9 cellular contexts compared by ENCODE assay signal in the genomic region with DNA sequence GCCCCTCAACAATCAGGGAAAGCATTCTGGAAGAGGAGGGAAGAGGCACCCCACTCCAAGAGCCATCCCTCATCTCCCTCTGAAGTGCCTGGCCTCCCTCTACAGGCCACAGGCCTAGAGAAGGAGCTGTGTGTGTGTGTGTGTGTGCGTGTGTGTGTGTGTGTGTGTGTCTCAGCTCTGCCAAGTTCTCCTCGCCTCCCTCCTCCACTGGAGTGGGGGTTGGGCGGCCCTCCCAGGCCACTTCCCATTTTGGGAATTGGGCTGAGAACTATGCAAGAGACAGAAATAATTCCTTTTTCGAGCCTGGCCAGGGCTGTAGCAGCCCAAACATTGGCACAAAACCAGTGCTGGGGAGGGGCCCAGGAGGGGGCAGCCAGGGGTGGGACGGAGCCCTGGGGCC. TPM values are rescaled to one million over a fixed set of nuclear protein-coding genes. Genes with fewer than 3 reads are reported as not detected.
DNase-seq lines count a peak whose midpoint lies in the region; ATAC-seq lines count a peak whose summit lies in the region.
"Had no signal": no experiment of that assay in that cellular context is flagged by ENCODE, and none has a peak within 500 bp of the region (broad histone marks: within the 10 kb centered on the region; RNA-seq: fewer than 3 reads in every experiment).

No MANE protein-coding gene starts in this region.

- H3K36me3 Mint-ChIP-seq in activated T-cell treated with anti-CD3 and anti-CD28 coated beads, Interleukin-2, amount 50 U/mL, for 72 hours (ENCODE audit: insufficient read depth in 2 of 2), result no peaks in the 10 kb centered on the region

- peaks cover 41% of the 10 kb centered on the region for H3K27me3 Mint-ChIP-seq in activated T-cell treated with anti-CD3 and anti-CD28 coated beads, Interleukin-2, amount 50 U/mL, for 72 hours (ENCODE audit: low read depth)

- no peak for ATAC-seq in GM21737 (IDR thresholded peaks at IDR 0.05; ENCODE audit: unreplicated experiment)
- no peak for ATAC-seq in activated T-cell treated with anti-CD3 and anti-CD28 coated beads, Interleukin-2, amount 50 U/mL, for 72 hours (replicated peaks in 1 of 2)

- H3K9me3 ChIP-seq in iPS-20b (ENCODE audit: insufficient read depth, low read depth, low read length), result no peaks in the 10 kb centered on the region

- no peaks in the 10 kb centered on the region for H3K9me3 Mint-ChIP-seq in activated T-cell treated with anti-CD3 and anti-CD28 coated beads, Interleukin-2, amount 50 U/mL, for 72 hours

- DNase-seq in H7 (peak; percentile 76), caudate nucleus (lab: John Stamatoyannopoulos, UW) (peak in 38 of 61 donors; percentile 7 to 74 (median 25)), GM19238 (ENCODE audit: insufficient read length, low spot score) (no peak), NCI-H2029 treated with DMSO at 0.1 percent for 48 hours (lab: John Stamatoyannopoulos, UW) (no peak)
- no peak for DNase-seq in activated T-cell treated with anti-CD3 and anti-CD28 coated beads, Interleukin-2, amount 50 U/mL, for 72 hours
- DNase-seq: T-helper 9 cell had no signal

- no peak overlapping the region for H3K4me3 Mint-ChIP-seq in activated T-cell treated with anti-CD3 and anti-CD28 coated beads, Interleukin-2, amount 50 U/mL, for 72 hours

- H3K27ac ChIP-seq in caudate nucleus (ENCODE audit: low read depth, low read length) (peak overlapping the region; percentile 45), iPS-20b (ENCODE audit: low read length) (peak overlapping the region; percentile 27), rectal smooth muscle tissue (ENCODE audit: low read depth, low read length) (peak overlapping the region; percentile 89)

- H3K36me3 ChIP-seq in H7 (replicated peaks; ENCODE audit: control insufficient read depth, insufficient read depth, low read length) (no peaks in the 10 kb centered on the region), iPS-20b (ENCODE audit: insufficient read depth, low read depth, low read length) (no peaks in the 10 kb centered on the region), rectal smooth muscle tissue (ENCODE audit: control insufficient read depth, insufficient read depth, low read length) (no peaks in the 10 kb centered on the region)

- H3K27ac Mint-ChIP-seq in activated T-cell treated with anti-CD3 and anti-CD28 coated beads, Interleukin-2, amount 50 U/mL, for 72 hours, result no peak overlapping the region

- H3K9ac ChIP-seq in iPS-20b (ENCODE audit: low read depth, low read length) (peak overlapping the region; percentile 19; the same call in 1 of the 2 replicates), rectal smooth muscle tissue (ENCODE audit: low read length) (no peak overlapping the region)

- no peaks in the 10 kb centered on the region for H3K27me3 ChIP-seq in H7 (ENCODE audit: control insufficient read depth, insufficient read depth, low read length)
- no peaks in the 10 kb centered on the region for H3K27me3 ChIP-seq in iPS-20b (ENCODE audit: insufficient read depth, low read length)
- H3K27me3 ChIP-seq in rectal smooth muscle tissue (ENCODE audit: control insufficient read depth, insufficient read depth, low read length), result no peaks in the 10 kb centered on the region

- H3K4me1 ChIP-seq in iPS-20b (ENCODE audit: insufficient read depth, low read length) (peaks cover 15% of the 10 kb centered on the region; the same call in 1 of the 2 replicates), rectal smooth muscle tissue (ENCODE audit: control insufficient read depth, insufficient read depth, low read length) (peaks cover 49% of the 10 kb centered on the region)

- H3K4me3 ChIP-seq in H7 (ENCODE audit: insufficient read depth, low read depth, low read length) (no peak overlapping the region), iPS-20b (ENCODE audit: low read length) (no peak overlapping the region), rectal smooth muscle tissue (ENCODE audit: low read length) (no peak overlapping the region)

- H3K4me1 Mint-ChIP-seq in activated T-cell treated with anti-CD3 and anti-CD28 coated beads, Interleukin-2, amount 50 U/mL, for 72 hours (ENCODE audit: low read depth), result no peaks in the 10 kb centered on the region

RNA-seq across cellular contexts. Expression of a gene that starts 35.7 kb away (rescaled TPM):
- 0.41 and 0.48 TPM in 2 replicates for total RNA-seq in H7 (2014; rRNA removed; shearing (Covaris generic))
- not detected for total RNA-seq in activated T-cell treated with anti-CD3 and anti-CD28 coated beads, Interleukin-2, amount 50 U/mL, for 72 hours

Comparison
In these comparisons a context has a peak if more than half of its experiments do, and no peak if none do; other contexts are left out.
1. DNase-seq: peak in H7 (single experiment) and caudate nucleus (38 of 61); none in GM19238 (single experiment), NCI-H2029 treated with DMSO at 0.1 percent for 48 hours (single experiment) and activated T-cell treated with anti-CD3 and anti-CD28 coated beads, Interleukin-2, amount 50 U/mL, for 72 hours (0 of 2).
2. H3K27ac ChIP-seq: peak in every context shown above with its lines; median percentile 89 in rectal smooth muscle tissue; 45 in caudate nucleus; 27 in iPS-20b.